24 cellular contexts compared by ENCODE assay signal in the genomic region with DNA sequence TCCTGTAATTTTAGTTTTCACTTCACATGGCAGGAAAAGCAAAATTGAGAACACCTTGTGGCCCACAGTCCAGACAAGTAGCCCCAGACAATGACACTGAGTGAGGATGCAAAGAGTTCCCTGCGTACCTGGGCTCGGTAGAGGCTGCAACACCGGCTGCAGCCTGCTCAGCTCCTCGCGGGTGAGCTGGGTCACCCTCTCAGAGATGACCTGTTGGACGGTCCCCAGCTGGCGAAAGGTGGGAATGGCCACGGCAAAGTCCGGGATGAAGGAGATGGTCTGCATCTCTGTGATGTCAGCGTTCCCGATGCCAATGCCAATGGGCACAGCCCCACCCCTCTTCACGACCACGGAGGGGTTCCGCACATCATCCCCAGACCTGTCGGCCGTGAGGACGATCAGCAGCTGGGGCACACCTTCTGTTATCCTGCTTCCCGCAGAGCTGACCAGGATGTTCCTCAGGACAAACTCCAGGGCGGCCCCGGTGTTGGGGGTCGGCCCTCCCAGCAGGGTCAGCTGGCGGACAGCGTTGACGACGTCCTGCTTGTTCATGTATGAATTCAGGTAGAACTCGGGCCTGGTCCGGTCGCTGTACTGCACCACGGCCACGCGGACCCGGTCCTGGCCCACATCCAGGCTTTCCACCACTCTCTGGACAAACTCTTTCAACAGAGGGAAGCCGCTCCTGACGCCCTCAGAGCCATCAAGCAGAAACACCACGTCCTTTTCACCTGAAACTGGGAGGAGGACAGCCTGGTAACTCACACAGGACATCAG.
"Had no signal": no experiment of that assay in that cellular context is flagged by ENCODE, and none has a peak within 500 bp of the region (broad histone marks: within the 10 kb centered on the region; RNA-seq: fewer than 3 reads in every experiment).

No MANE protein-coding gene starts in this region.

- H3K4me3 Mint-ChIP-seq: activated naive CD4-positive, alpha-beta T cell treated with anti-CD3 and anti-CD28 coated beads, Interleukin-2, amount 10 ng/mL, durations not matched to agents 7 days and 5 days; activated naive CD8-positive, alpha-beta T cell treated with anti-CD3 and anti-CD28 coated beads, Interleukin-2, amount 10 ng/mL, durations not matched to agents 7 days and 5 days; activated T-helper 1 cell treated with anti-CD3 and anti-CD28 coated beads, Interleukin-12 subunit alpha, Interleukin-12 subunit beta, Interleukin-2, Interleukin-4 antibody, amounts not matched to agents 30 ng/mL and 10 ng/mL and 1 ng/mL, durations not matched to agents 14 hours and 24 hours and 36 hours; naive B cell; neural progenitor cell; T-cell had no signal

- H3K9ac ChIP-seq: neural progenitor cell had no signal

- H3K36me3 Mint-ChIP-seq: activated naive CD4-positive, alpha-beta T cell treated with anti-CD3 and anti-CD28 coated beads, Interleukin-2, amount 10 ng/mL, durations not matched to agents 7 days and 5 days; activated naive CD8-positive, alpha-beta T cell treated with anti-CD3 and anti-CD28 coated beads, Interleukin-2, amount 10 ng/mL, durations not matched to agents 7 days and 5 days; naive B cell; neural progenitor cell had no signal

- H3K9me3 Mint-ChIP-seq: activated naive CD4-positive, alpha-beta T cell treated with anti-CD3 and anti-CD28 coated beads, Interleukin-2, amount 10 ng/mL, durations not matched to agents 7 days and 5 days; activated naive CD8-positive, alpha-beta T cell treated with anti-CD3 and anti-CD28 coated beads, Interleukin-2, amount 10 ng/mL, durations not matched to agents 7 days and 5 days; activated T-helper 1 cell treated with anti-CD3 and anti-CD28 coated beads, Interleukin-12 subunit alpha, Interleukin-12 subunit beta, Interleukin-2, Interleukin-4 antibody, amounts not matched to agents 30 ng/mL and 10 ng/mL and 1 ng/mL, durations not matched to agents 14 hours and 24 hours and 36 hours; T-cell had no signal

- H3K27ac ChIP-seq: brain microvascular endothelial cell, left ventricle myocardium inferior, neural progenitor cell, right atrium auricular region, testis had no signal

- H3K27ac Mint-ChIP-seq: activated naive CD4-positive, alpha-beta T cell treated with anti-CD3 and anti-CD28 coated beads, Interleukin-2, amount 10 ng/mL, durations not matched to agents 7 days and 5 days; activated naive CD8-positive, alpha-beta T cell treated with anti-CD3 and anti-CD28 coated beads, Interleukin-2, amount 10 ng/mL, durations not matched to agents 7 days and 5 days; naive B cell; neural progenitor cell; T-cell had no signal

- H3K4me3 ChIP-seq: esophagus squamous epithelium, left ventricle myocardium inferior, lung, neural progenitor cell, right atrium auricular region, testis, transverse colon had no signal

- DNase-seq: activated CD4-positive, alpha-beta T cell treated with anti-CD3 and anti-CD28 coated beads for 4 hours; activated CD4-positive, alpha-beta T cell treated with anti-CD3 and anti-CD28 coated beads, Interleukin-2, amount 50 U/mL, for 4 hours; activated CD4-positive, CD25-positive, alpha-beta regulatory T cell; activated effector memory CD4-positive, alpha-beta T cell treated with anti-CD3 and anti-CD28 coated beads, Interleukin-2, amount 50 U/mL, for 16 hours; activated naive CD4-positive, alpha-beta T cell treated with anti-CD3 and anti-CD28 coated beads, Interleukin-2, amount 10 ng/mL, durations not matched to agents 7 days and 5 days; activated naive CD8-positive, alpha-beta T cell treated with anti-CD3 and anti-CD28 coated beads, Interleukin-2, amount 10 ng/mL, durations not matched to agents 7 days and 5 days; activated T-cell treated with anti-CD3 and anti-CD28 coated beads, Interleukin-2, amount 50 U/mL, for 1 hour; amniotic stem cell; brain microvascular endothelial cell; caudate nucleus; esophagus squamous epithelium; foreskin melanocyte; left ventricle myocardium inferior; naive B cell; occipital lobe; stimulated activated CD4-positive, alpha-beta T cell treated with anti-CD3 and anti-CD28 coated beads, Interleukin-2, amount 100 ng/mL, for 48 hours; stimulated activated naive CD4-positive, alpha-beta T cell treated with Interleukin-2 at 50 U/mL for 16 hours; T-cell; testis; transverse colon had no signal

- H3K4me1 Mint-ChIP-seq: activated naive CD4-positive, alpha-beta T cell treated with anti-CD3 and anti-CD28 coated beads, Interleukin-2, amount 10 ng/mL, durations not matched to agents 7 days and 5 days; activated naive CD8-positive, alpha-beta T cell treated with anti-CD3 and anti-CD28 coated beads, Interleukin-2, amount 10 ng/mL, durations not matched to agents 7 days and 5 days; naive B cell; neural progenitor cell; T-cell had no signal

- H3K9me3 ChIP-seq: esophagus squamous epithelium, testis, transverse colon had no signal

- H3K27me3 ChIP-seq: brain microvascular endothelial cell, neural progenitor cell, right atrium auricular region, testis, transverse colon had no signal

- H3K36me3 ChIP-seq: neural progenitor cell, transverse colon had no signal

- H3K4me1 ChIP-seq: esophagus squamous epithelium, neural progenitor cell, right atrium auricular region, testis, transverse colon had no signal
